10 cellular contexts compared by ENCODE assay signal in genomic region chr10:87658858-87659555, GRCh38. TPM values are rescaled to one million over a fixed set of nuclear protein-coding genes. Genes with fewer than 3 reads are reported as not detected.
DNase-seq lines count a peak whose midpoint lies in the region; ATAC-seq and TF ChIP-seq lines count a peak whose summit lies in the region.
"Had no signal": no experiment of that assay in that cellular context is flagged by ENCODE, and none has a peak within 500 bp of the region (broad histone marks: within the 10 kb centered on the region; RNA-seq: fewer than 3 reads in every experiment).

No MANE protein-coding gene starts in this region.

- no peaks in the 10 kb centered on the region for H3K9me3 ChIP-seq in heart right ventricle
- H3K9me3 ChIP-seq in body of pancreas, result no peaks in the 10 kb centered on the region
- H3K9me3 ChIP-seq in lung (ENCODE audit: control insufficient read depth in 2 of 2, insufficient read depth in 1 of 2, low read length in 1 of 2), result no peaks in the 10 kb centered on the region

- no peak for TF ChIP-seq POLR2A in body of pancreas (IDR thresholded peaks at IDR 0.05)

- H3K27ac ChIP-seq in heart right ventricle (peak overlapping the region in 9 of 10 donors; percentile 67 to 89 (median 83)), body of pancreas (peak overlapping the region; percentile 41 to 88 (median 80)), lung (ENCODE audit: low read depth in 1 of 2, low read length in 1 of 2) (peak overlapping the region in 1 of 2 donors; percentile 94), urinary bladder (ENCODE audit: low read depth) (no peak overlapping the region)
- H3K27ac ChIP-seq: epithelial cell of prostate had no signal

- peaks cover 0 to 9% (median 0%) of the 10 kb centered on the region in 7 donors for H3K27me3 ChIP-seq in heart right ventricle
- no peaks in the 10 kb centered on the region for H3K27me3 ChIP-seq in body of pancreas
- no peaks in the 10 kb centered on the region for H3K27me3 ChIP-seq in lung (ENCODE audit: control insufficient read depth, insufficient read depth)

- WGBS in heart right ventricle, 2 donors, result 64% methylated on average over 15 of the region's 15 CpGs
- 60 to 71% methylated on average over 12 to 15 of the region's 15 CpGs for WGBS in body of pancreas, 2 donors
- WGBS in lung, 2 donors, result 60 to 68% methylated on average over 15 of the region's 15 CpGs
- 56% methylated on average over 15 of the region's 15 CpGs for WGBS in urinary bladder

- H3K4me3 ChIP-seq in heart right ventricle (peak overlapping the region; percentile 53 to 87 (median 78)), body of pancreas (peak overlapping the region in 1 of 2 donors; percentile 90), lung (no peak overlapping the region), urinary bladder (ENCODE audit: low read depth, low read length) (peak overlapping the region; percentile 70)

- no peak for DNase-seq in heart right ventricle
- DNase-seq in Right ventricle myocardium inferior (ENCODE audit: missing footprints), result no peak
- DNase-seq in body of pancreas, result no peak
- peak; percentile 42 for DNase-seq in lung (ENCODE audit: low spot score)
- no peak for DNase-seq in NAMALWA (ENCODE audit: low spot score)
- DNase-seq: NCI-H1694 had no signal

- H3K36me3 ChIP-seq in heart right ventricle (no peaks in the 10 kb centered on the region), body of pancreas (replicated peaks in 1 of 2; ENCODE audit: insufficient read depth in 1 of 2, low read depth in 2 of 2) (no peaks in the 10 kb centered on the region), lung (ENCODE audit: control insufficient read depth in 2 of 2, insufficient read depth in 2 of 2, low read length in 2 of 2) (no peaks in the 10 kb centered on the region), urinary bladder (ENCODE audit: insufficient read depth) (no peaks in the 10 kb centered on the region)

- H3K4me1 ChIP-seq in heart right ventricle (peaks cover 0 to 36% (median 18%) of the 10 kb centered on the region in 9 donors), body of pancreas (peaks cover 36% of the 10 kb centered on the region), lung (ENCODE audit: control insufficient read depth in 2 of 2, insufficient read depth in 2 of 2, low read length in 2 of 2) (peaks cover 2 to 14% of the 10 kb centered on the region in 2 donors), urinary bladder (ENCODE audit: insufficient read depth) (peaks cover 2% of the 10 kb centered on the region)

- no peak for TF ChIP-seq CTCF in heart right ventricle (IDR thresholded peaks at IDR 0.05)
- TF ChIP-seq CTCF in body of pancreas (IDR thresholded peaks at IDR 0.05), result no peak
- no peak for TF ChIP-seq CTCF in lung (IDR thresholded peaks at IDR 0.05; ENCODE audit: control extremely low read depth, extremely low read depth)

- ATAC-seq in heart right ventricle (no peak), Right ventricle myocardium inferior (no peak), body of pancreas (peak; percentile 2), lung (ENCODE audit: insufficient read depth, low FRiP score) (no peak), HG03045 (IDR thresholded peaks at IDR 0.05; ENCODE audit: unreplicated experiment) (no peak), HG03039 (IDR thresholded peaks at IDR 0.05; ENCODE audit: unreplicated experiment) (no peak)

- intact Hi-C loops in heart right ventricle (cut with DNase I), result loop anchor here in 6 of 10 donors (1.0 to 10.0 kb wide), 8 partner anchors 58 to 127 kb away; no protein-coding TSS in a partner anchor
- intact Hi-C loops in Right ventricle myocardium inferior (cut with DNase I), result loop anchor here (10.0 kb wide), 1 partner anchor 124 kb away; no protein-coding TSS in a partner anchor
- intact Hi-C loops in body of pancreas (cut with DNase I), result no loop called here

RNA-seq across cellular contexts. Expression of gene PAPSS2, which starts 0.7 kb away (rescaled TPM):
- total RNA-seq in heart right ventricle (10 to 100 TPM in 2 of 10 donors, 1 to 10 TPM in 8; 3.3 to 10.9 (median 7.5) TPM), Right ventricle myocardium inferior (11.1 TPM), body of pancreas (10 to 100 TPM; 16.9 to 17.5 TPM), lung (100 to 1,000 TPM; 100 to 107 TPM), urinary bladder (40.2 TPM)
- polyA plus RNA-seq in heart right ventricle (1 to 10 TPM; 3.7 to 5.5 TPM), lung (10 to 100 TPM; 29.0 to 62.1 TPM), urinary bladder (10.2 TPM)
